15 cellular contexts compared by ENCODE assay signal in the genomic region with DNA sequence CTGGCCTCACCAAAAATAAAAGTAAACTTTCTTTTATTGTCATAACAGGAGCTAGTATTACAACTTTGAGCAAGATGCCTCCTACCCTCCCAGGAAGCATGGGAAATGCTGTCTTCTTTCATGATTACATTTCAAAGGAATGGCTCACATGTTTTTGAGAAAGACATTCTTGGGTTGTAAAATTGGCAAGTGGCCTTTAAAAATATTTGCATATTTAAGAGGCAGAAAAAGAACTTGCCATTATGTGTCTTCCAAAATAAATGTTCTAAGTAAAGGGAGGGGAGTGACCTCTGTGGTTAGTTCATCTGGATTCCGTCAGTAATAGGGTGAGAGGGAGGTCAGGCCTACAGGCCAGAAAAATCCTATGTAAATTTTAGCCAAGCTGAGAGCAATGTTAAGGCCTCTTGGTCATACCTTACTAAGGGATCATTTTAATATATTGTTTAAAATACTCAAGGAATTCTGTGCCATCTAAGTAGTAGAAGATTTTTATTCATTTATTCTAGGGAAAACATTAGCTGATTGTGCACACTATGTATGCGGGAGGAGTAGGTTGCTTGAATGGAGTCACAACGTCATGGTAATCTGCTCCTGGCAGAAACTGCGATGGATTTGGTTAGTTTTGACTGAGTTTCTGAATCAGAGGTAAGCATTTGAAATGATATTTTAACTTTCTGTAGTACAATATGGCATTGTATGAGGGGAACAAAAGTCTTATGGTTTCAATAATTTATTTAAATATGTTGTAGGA.
DNase-seq lines count a peak whose midpoint lies in the region; ATAC-seq, FAIRE-seq and TF ChIP-seq lines count a peak whose summit lies in the region.
"Had no signal": no experiment of that assay in that cellular context is flagged by ENCODE, and none has a peak within 500 bp of the region (broad histone marks: within the 10 kb centered on the region; RNA-seq: fewer than 3 reads in every experiment).

No MANE protein-coding gene starts in this region.

- no peak overlapping the region for H3K4me3 Mint-ChIP-seq in activated CD8-positive, alpha-beta memory T cell treated with anti-CD3 and anti-CD28 coated beads, Interleukin-2, amount 10 ng/mL, durations not matched to agents 7 days and 5 days
- H3K4me3 Mint-ChIP-seq: activated naive CD8-positive, alpha-beta T cell treated with anti-CD3 and anti-CD28 coated beads, Interleukin-2, amount 50 U/mL, for 24 hours had no signal

- BruUV-seq in GM12878 (replicated peaks; lab: Mats Ljungman, UMichigan): no TSS peak

- intact Hi-C loops in right cardiac atrium (cut with DNase I) (no loop called here), left ventricle myocardium inferior (cut with micrococcal nuclease) (no loop called here), GM12878 (cut with micrococcal nuclease; ENCODE audit: unreplicated experiment) (no loop called here), aorta (cut with DNase I) (no loop called here)

- H3K9me3 ChIP-seq in right cardiac atrium (ENCODE audit: control insufficient read depth, low read length) (peaks cover 4% of the 10 kb centered on the region), left ventricle myocardium inferior (replicated peaks) (peaks cover 40% of the 10 kb centered on the region), GM12878 (replicated peaks; ENCODE audit: control insufficient read depth, insufficient read depth, low read length) (no peaks in the 10 kb centered on the region), aorta (ENCODE audit: control insufficient read depth, low read length) (peaks cover 1% of the 10 kb centered on the region)

- peaks cover 7% of the 10 kb centered on the region for H3K9me3 Mint-ChIP-seq in activated CD8-positive, alpha-beta memory T cell treated with anti-CD3 and anti-CD28 coated beads, Interleukin-2, amount 10 ng/mL, durations not matched to agents 7 days and 5 days (ENCODE audit: low read depth)

- H3K27me3 ChIP-seq in right cardiac atrium (ENCODE audit: control insufficient read depth, insufficient read depth) (no peaks in the 10 kb centered on the region), left ventricle myocardium inferior (ENCODE audit: low read depth) (no peaks in the 10 kb centered on the region), GM12878 (replicated peaks in 1 of 2; ENCODE audit: control insufficient read depth in 2 of 2, insufficient read depth in 2 of 2, low read length in 1 of 2) (no peaks in the 10 kb centered on the region), aorta (ENCODE audit: control insufficient read depth in 1 of 2, insufficient read depth in 2 of 2, low read length in 1 of 2) (no peaks in the 10 kb centered on the region)

- H3K4me2 ChIP-seq in GM12878 (ENCODE audit: control insufficient read depth, insufficient read depth): no peak overlapping the region

- H3K4me3 ChIP-seq in right cardiac atrium (ENCODE audit: low read length) (no peak overlapping the region), left ventricle myocardium inferior (no peak overlapping the region), GM12878 (no peak overlapping the region), aorta (ENCODE audit: low read length in 2 of 2) (no peak overlapping the region)

- TF ChIP-seq POLR2A in GM12878 (IDR thresholded peaks at IDR 0.05; ENCODE audit: low read depth, low read length): no peak

- H3K36me3 ChIP-seq in left ventricle myocardium inferior (no peaks in the 10 kb centered on the region), GM12878 (ENCODE audit: control insufficient read depth in 2 of 2, insufficient read depth in 2 of 2, low read length in 1 of 2) (no peaks in the 10 kb centered on the region), aorta (ENCODE audit: control insufficient read depth in 1 of 2, insufficient read depth in 2 of 2, low read length in 1 of 2) (no peaks in the 10 kb centered on the region)

- TF ChIP-seq CTCF in left ventricle myocardium inferior (IDR thresholded peaks at IDR 0.05; ENCODE audit: borderline replicate concordance) (no peak), GM12878 (IDR thresholded peaks at IDR 0.05 in 2 of 3, conservative IDR thresholded peaks at IDR 0.05 in 1 of 3; ENCODE audit: control insufficient read depth in 2 of 3, extremely low read depth in 1 of 3, insufficient read depth in 1 of 3, low read depth in 3 of 3, low read length in 3 of 3) (no peak), D721Med (IDR thresholded peaks at IDR 0.05; ENCODE audit: insufficient read depth, missing control alignments) (no peak)

- H2AFZ ChIP-seq in GM12878 (ENCODE audit: control insufficient read depth, low read depth, low read length): no peak overlapping the region

- peak; percentile 92 to 99 for ATAC-seq in right cardiac atrium
- ATAC-seq in GM12878: peak; percentile 44; the same call in 2 of the 3 replicates
- ATAC-seq in aorta (ENCODE audit: low FRiP score): peak; percentile 84
- ATAC-seq in activated CD8-positive, alpha-beta memory T cell treated with anti-CD3 and anti-CD28 coated beads, Interleukin-2, amount 10 ng/mL, durations not matched to agents 7 days and 5 days: no peak
- ATAC-seq: activated naive CD8-positive, alpha-beta T cell treated with anti-CD3 and anti-CD28 coated beads, Interleukin-2, amount 50 U/mL, for 24 hours had no signal

- no peak for TF ChIP-seq RAD21 in GM12878 (IDR thresholded peaks at IDR 0.05; ENCODE audit: insufficient read depth, low read depth, low read length)

- TF ChIP-seq EP300 in GM12878 (IDR thresholded peaks at IDR 0.05; ENCODE audit: borderline replicate concordance in 1 of 2, control insufficient read depth in 1 of 2, low read depth in 2 of 2, low read length in 2 of 2): no peak

- RAD21 ChIA-PET in GM12878 (lab: Charles Lee; ENCODE audit: unreplicated experiment): interaction anchor here (1.2 to 2.2 kb wide), 6 partner anchors 11 to 51 kb away, joined by 5 to 12 read pairs (median 6); no protein-coding TSS in a partner anchor

- H3K4me1 ChIP-seq in right cardiac atrium (ENCODE audit: control insufficient read depth, insufficient read depth, low read length) (no peaks in the 10 kb centered on the region), left ventricle myocardium inferior (no peaks in the 10 kb centered on the region), GM12878 (ENCODE audit: control insufficient read depth, insufficient read depth, low read length) (no peaks in the 10 kb centered on the region), aorta (ENCODE audit: control insufficient read depth in 1 of 2, insufficient read depth in 2 of 2, low read length in 2 of 2) (no peaks in the 10 kb centered on the region)

- H3K36me3 Mint-ChIP-seq in activated CD8-positive, alpha-beta memory T cell treated with anti-CD3 and anti-CD28 coated beads, Interleukin-2, amount 10 ng/mL, durations not matched to agents 7 days and 5 days: no peaks in the 10 kb centered on the region

- H3K79me2 ChIP-seq in GM12878 (ENCODE audit: control insufficient read depth, insufficient read depth, low read length): no peaks in the 10 kb centered on the region

- in situ Hi-C loops in GM12878 (cut with MboI): no loop called here

- WGBS in right cardiac atrium: 52% methylated on average over 4 of the region's 4 CpGs
- WGBS in GM12878 (ENCODE audit: insufficient coverage, insufficient replicate concordance, low lambda C conversion rate, missing lambda C conversion rate): 12% methylated on average over 4 of the region's 4 CpGs
- 38 to 41% methylated on average over 4 of the region's 4 CpGs for WGBS in aorta, 2 donors

- no peaks in the 10 kb centered on the region for H4K20me1 ChIP-seq in GM12878 (ENCODE audit: control insufficient read depth, insufficient read depth)

- SMC1A ChIA-PET in GM12878 (lab: Charles Lee; ENCODE audit: uncharacterized antibody, unreplicated experiment): interaction anchor here (0.7 to 3.4 kb wide), 12 partner anchors 8 to 228 kb away, joined by 3 to 18 read pairs (median 4); no protein-coding TSS in a partner anchor

- H3K27ac ChIP-seq in right cardiac atrium (ENCODE audit: low read length): no peak overlapping the region
- H3K27ac ChIP-seq in left ventricle myocardium inferior (replicated peaks): no peak overlapping the region
- no peak overlapping the region for H3K27ac ChIP-seq in GM12878 (ENCODE audit: control insufficient read depth, insufficient read depth)
- no peak overlapping the region for H3K27ac ChIP-seq in aorta (ENCODE audit: low read depth in 1 of 2, low read length in 2 of 2)
- H3K27ac ChIP-seq: epithelial cell of prostate had no signal

- no peak overlapping the region for H3K9ac ChIP-seq in GM12878 (ENCODE audit: control insufficient read depth, insufficient read depth, low read length)

- H3K27ac Mint-ChIP-seq in activated CD8-positive, alpha-beta memory T cell treated with anti-CD3 and anti-CD28 coated beads, Interleukin-2, amount 10 ng/mL, durations not matched to agents 7 days and 5 days: no peak overlapping the region
- H3K27ac Mint-ChIP-seq: activated naive CD8-positive, alpha-beta T cell treated with anti-CD3 and anti-CD28 coated beads, Interleukin-2, amount 50 U/mL, for 24 hours had no signal

- H3K27me3 Mint-ChIP-seq in activated CD8-positive, alpha-beta memory T cell treated with anti-CD3 and anti-CD28 coated beads, Interleukin-2, amount 10 ng/mL, durations not matched to agents 7 days and 5 days: no peaks in the 10 kb centered on the region
- H3K27me3 Mint-ChIP-seq: activated naive CD8-positive, alpha-beta T cell treated with anti-CD3 and anti-CD28 coated beads, Interleukin-2, amount 50 U/mL, for 24 hours had no signal

- POLR2A ChIA-PET in GM12878 (lab: Charles Lee): no interaction called here

- no peak for DNase-seq in right cardiac atrium
- no peak for DNase-seq in left ventricle myocardium inferior
- DNase-seq in GM12878 (ENCODE audit: low read depth, low spot score): no peak
- DNase-seq in kidney tubule cell (ENCODE audit: low spot score): peak; percentile 83
- DNase-seq in aorta: no peak
- no peak for DNase-seq in LoVo (ENCODE audit: low spot score)
- no peak for DNase-seq in D721Med (ENCODE audit: insufficient read length, low spot score)
- no peak for DNase-seq in activated CD8-positive, alpha-beta memory T cell treated with anti-CD3 and anti-CD28 coated beads, Interleukin-2, amount 10 ng/mL, durations not matched to agents 7 days and 5 days
- DNase-seq: ACHN; activated naive CD8-positive, alpha-beta T cell treated with anti-CD3 and anti-CD28 coated beads, Interleukin-2, amount 50 U/mL, for 24 hours; DMS53; nucleus accumbens; stimulated activated CD4-positive, alpha-beta T cell treated with anti-CD3 and anti-CD28 coated beads, Interleukin-4, amount 100 ng/mL, for 1 hour had no signal

- FAIRE-seq in GM12878 (lab: Jason Lieb, UNC) (no peak), D721Med (lab: Jason Lieb, UNC) (no peak)
- FAIRE-seq: islet of Langerhans had no signal

- CTCF ChIA-PET in GM12878 (lab: Yijun Ruan, JAX): interaction anchor here (1.0 to 3.3 kb wide), 7 partner anchors 11 to 51 kb away, joined by 3 to 11 read pairs (median 4); no protein-coding TSS in a partner anchor
- CTCF ChIA-PET in activated CD8-positive, alpha-beta memory T cell treated with anti-CD3 and anti-CD28 coated beads, Interleukin-2, amount 10 ng/mL, durations not matched to agents 7 days and 5 days (lab: Charles Lee): no interaction called here

- H3K4me1 Mint-ChIP-seq in activated CD8-positive, alpha-beta memory T cell treated with anti-CD3 and anti-CD28 coated beads, Interleukin-2, amount 10 ng/mL, durations not matched to agents 7 days and 5 days: no peaks in the 10 kb centered on the region
- H3K4me1 Mint-ChIP-seq: activated naive CD8-positive, alpha-beta T cell treated with anti-CD3 and anti-CD28 coated beads, Interleukin-2, amount 50 U/mL, for 24 hours had no signal

TF ChIP-seq in GM12878, 131 proteins besides CTCF, POLR2A, EP300 and RAD21 (continues in another document):
- TF ChIP-seq NFXL1 (IDR thresholded peaks at IDR 0.05; ENCODE audit: borderline replicate concordance): no peak
